ENCODE assay signal across 19 cellular contexts in genomic region chr9:105835721-105836120, GRCh38.
A peak's percentile ranks its signal among the peaks of the same experiment; 100 is the strongest.
DNase-seq lines count a peak whose midpoint lies in the region; ATAC-seq and TF ChIP-seq lines count a peak whose summit lies in the region.
"Had no signal": no experiment of that assay in that cellular context is flagged by ENCODE, and none has a peak within 500 bp of the region (broad histone marks: within the 10 kb centered on the region; RNA-seq: fewer than 3 reads in every experiment).

No MANE protein-coding gene starts in this region.

- DNase-seq in DMS153 treated with DMSO at 0.1 percent for 48 hours (lab: John Stamatoyannopoulos, UW; ENCODE audit: unreplicated experiment) (peak; percentile 8), NCI-H1105 (lab: John Stamatoyannopoulos, UW) (peak; percentile 64), NCI-H774 (lab: John Stamatoyannopoulos, UW) (peak; percentile 34), left ventricle myocardium superior (peak; percentile 30), transverse colon (no peak), sigmoid colon (no peak), kidney tubule cell (ENCODE audit: low spot score) (no peak)
- DNase-seq: activated CD4-positive, alpha-beta T cell treated with anti-CD3 and anti-CD28 coated beads for 36 hours; activated naive CD4-positive, alpha-beta T cell treated with anti-CD3 and anti-CD28 coated beads for 36 hours; immature natural killer cell; KBM-7; natural killer cell; NCI-H1694; stimulated activated CD4-positive, alpha-beta T cell treated with anti-CD3 and anti-CD28 coated beads, Interleukin-15, amount 100 ng/mL, for 24 hours; stimulated activated naive CD8-positive, alpha-beta T cell treated with anti-CD3 and anti-CD28 coated beads, Interleukin-15, amount 100 ng/mL, for 72 hours; T-helper 9 cell had no signal

- intact Hi-C loops in left ventricle myocardium superior (cut with micrococcal nuclease), result no loop called here
- intact Hi-C loops in transverse colon (cut with DNase I; ENCODE audit: low total_unique reads), result no loop called here
- intact Hi-C loops in sigmoid colon (cut with DNase I), result no loop called here

- in situ Hi-C loops in transverse colon (cut with MboI; ENCODE audit: low pct_ligation_motif_present in 1 of 4, low pct_unique_long_range_greater_than_20kb in 1 of 4, low sequenced_read_pairs in 3 of 4), result no loop called here

- H3K4me3 ChIP-seq in transverse colon (no peak overlapping the region), sigmoid colon (no peak overlapping the region)
- H3K4me3 ChIP-seq: SJSA1 had no signal

- TF ChIP-seq POLR2A in transverse colon (IDR thresholded peaks at IDR 0.05) (no peak), sigmoid colon (IDR thresholded peaks at IDR 0.05) (no peak)

- TF ChIP-seq EP300 in transverse colon (IDR thresholded peaks at IDR 0.05; ENCODE audit: low read depth) (no peak), sigmoid colon (IDR thresholded peaks at IDR 0.05) (no peak)

- H3K4me1 ChIP-seq in transverse colon, result no peaks in the 10 kb centered on the region
- no peaks in the 10 kb centered on the region for H3K4me1 ChIP-seq in sigmoid colon

- H3K27ac ChIP-seq in transverse colon (no peak overlapping the region), sigmoid colon (no peak overlapping the region)
- H3K27ac ChIP-seq: HL-60, SJSA1 had no signal

- H3K36me3 ChIP-seq in transverse colon (no peaks in the 10 kb centered on the region), sigmoid colon (no peaks in the 10 kb centered on the region)
- H3K36me3 ChIP-seq: SJSA1 had no signal

- WGBS in transverse colon (ENCODE audit: low coverage in 1 of 2), 2 donors, result 47% methylated on average over 7 of the region's 7 CpGs; no CpG with 5 or more reads in 1 of the 2 donors
- 56 to 57% methylated on average over 7 of the region's 7 CpGs for WGBS in sigmoid colon, 2 donors

- H3K9me3 ChIP-seq in transverse colon (no peaks in the 10 kb centered on the region), sigmoid colon (no peaks in the 10 kb centered on the region)
- H3K9me3 ChIP-seq: SJSA1 had no signal

- TF ChIP-seq CTCF in transverse colon (IDR thresholded peaks at IDR 0.05) (no peak), sigmoid colon (IDR thresholded peaks at IDR 0.05) (no peak)

- H3K27me3 ChIP-seq in transverse colon (no peaks in the 10 kb centered on the region), sigmoid colon (no peaks in the 10 kb centered on the region)
- H3K27me3 ChIP-seq: SJSA1 had no signal

- ATAC-seq in left ventricle myocardium superior (peak; percentile 68), HG02642 (IDR thresholded peaks at IDR 0.05; ENCODE audit: poor library complexity, unreplicated experiment) (no peak)
- ATAC-seq: activated CD4-positive, alpha-beta T cell treated with anti-CD3 and anti-CD28 coated beads for 36 hours; natural killer cell; stimulated activated naive CD8-positive, alpha-beta T cell treated with anti-CD3 and anti-CD28 coated beads, Interleukin-15, amount 100 ng/mL, for 72 hours had no signal

Comparison
In these comparisons a context has a peak if more than half of its experiments do, and no peak if none do; other contexts are left out.
1. DNase-seq: peak in DMS153 treated with DMSO at 0.1 percent for 48 hours (single experiment), NCI-H1105 (single experiment), NCI-H774 (single experiment) and left ventricle myocardium superior (single experiment); none in transverse colon (single experiment), sigmoid colon (single experiment) and kidney tubule cell (single experiment).